ENCODE assay signal across 6 cellular contexts in genomic region chr17:35535406-35535805, GRCh38. TPM values are rescaled to one million over a fixed set of nuclear protein-coding genes. Genes with fewer than 3 reads are reported as not detected.
"Had no signal": no experiment of that assay in that cellular context is flagged by ENCODE, and none has a peak within 500 bp of the region (broad histone marks: within the 10 kb centered on the region; RNA-seq: fewer than 3 reads in every experiment).

No MANE protein-coding gene starts in this region.

RNA-seq across cellular contexts. Expression of gene SLFN14, which starts 25.2 kb away (rescaled TPM):
- total RNA-seq: adrenal gland, esophagus mucosa, left colon, lung microvascular endothelial cell, renal cortical epithelial cell, Right ventricle myocardium superior had no signal
- polyA plus RNA-seq: adrenal gland had no signal
